ENCODE assay signal across 16 cellular contexts in genomic region chr4:76755756-76756155, GRCh38.
DNase-seq lines count a peak whose midpoint lies in the region; ATAC-seq and TF ChIP-seq lines count a peak whose summit lies in the region.
"Had no signal": no experiment of that assay in that cellular context is flagged by ENCODE, and none has a peak within 500 bp of the region (broad histone marks: within the 10 kb centered on the region; RNA-seq: fewer than 3 reads in every experiment).

No MANE protein-coding gene starts in this region.

- no peak overlapping the region for H3K9ac ChIP-seq in fibroblast of lung (ENCODE audit: insufficient read depth, low read length)
- H3K9ac ChIP-seq: KMS-11 had no signal

- H4K20me1 ChIP-seq in fibroblast of lung (ENCODE audit: control insufficient read depth, extremely low read depth, insufficient read depth, low read length) = no peaks in the 10 kb centered on the region

- H3K27ac ChIP-seq in fibroblast of lung (ENCODE audit: insufficient read depth, low read length) = peak overlapping the region; percentile 96
- H3K27ac ChIP-seq: C4-2B, KMS-11 had no signal

- H2AFZ ChIP-seq in fibroblast of lung (ENCODE audit: low read length) = no peak overlapping the region

- ATAC-seq in GM21737 (IDR thresholded peaks at IDR 0.05; ENCODE audit: unreplicated experiment) = no peak
- no peak for ATAC-seq in activated naive CD8-positive, alpha-beta T cell treated with anti-CD3 and anti-CD28 coated beads, Interleukin-2, amount 50 U/mL, for 24 hours

- no peak overlapping the region for H3K4me3 Mint-ChIP-seq in progenitor cell of endocrine pancreas (ENCODE audit: low read depth)
- no peak overlapping the region for H3K4me3 Mint-ChIP-seq in activated CD4-positive, alpha-beta memory T cell treated with anti-CD3 and anti-CD28 coated beads, Interleukin-2, amount 10 ng/mL, durations not matched to agents 7 days and 5 days
- H3K4me3 Mint-ChIP-seq in activated naive CD8-positive, alpha-beta T cell treated with anti-CD3 and anti-CD28 coated beads, Interleukin-2, amount 50 U/mL, for 24 hours = no peak overlapping the region

- no peak overlapping the region for H3K4me2 ChIP-seq in fibroblast of lung (ENCODE audit: extremely low read depth, insufficient read depth, low read length)
- H3K4me2 ChIP-seq: KMS-11 had no signal

- peak overlapping the region; percentile 59 for H3K27ac Mint-ChIP-seq in progenitor cell of endocrine pancreas
- H3K27ac Mint-ChIP-seq in activated CD4-positive, alpha-beta memory T cell treated with anti-CD3 and anti-CD28 coated beads, Interleukin-2, amount 10 ng/mL, durations not matched to agents 7 days and 5 days = no peak overlapping the region
- H3K27ac Mint-ChIP-seq in activated naive CD8-positive, alpha-beta T cell treated with anti-CD3 and anti-CD28 coated beads, Interleukin-2, amount 50 U/mL, for 24 hours = no peak overlapping the region

- DNase-seq in EH (ENCODE audit: low read depth) (peak; percentile 61), amniotic epithelial cell (ENCODE audit: low read depth) (peak; percentile 11), fibroblast of lung (ENCODE audit: low read depth in 2 of 2) (peak in 1 of 2 donors; percentile 57), progenitor cell of endocrine pancreas (ENCODE audit: low spot score, unreplicated experiment) (no peak)
- DNase-seq in activated CD4-positive, alpha-beta memory T cell treated with anti-CD3 and anti-CD28 coated beads, Interleukin-2, amount 10 ng/mL, durations not matched to agents 7 days and 5 days = no peak
- no peak for DNase-seq in activated naive CD8-positive, alpha-beta T cell treated with anti-CD3 and anti-CD28 coated beads, Interleukin-2, amount 50 U/mL, for 24 hours
- DNase-seq in activated CD8-positive, alpha-beta memory T cell treated with anti-CD3 and anti-CD28 coated beads, Interleukin-2, amount 50 U/mL, for 4 hours = no peak
- DNase-seq: HCEC 1CT, NCI-H1417, NCI-H2029, NCI-H2171 treated with DMSO at 0.1 percent for 48 hours, NCI-H774, SHP77 had no signal

- H3K9me3 Mint-ChIP-seq in progenitor cell of endocrine pancreas (ENCODE audit: low read depth) = peaks cover 6% of the 10 kb centered on the region
- H3K9me3 Mint-ChIP-seq in activated CD4-positive, alpha-beta memory T cell treated with anti-CD3 and anti-CD28 coated beads, Interleukin-2, amount 10 ng/mL, durations not matched to agents 7 days and 5 days = no peaks in the 10 kb centered on the region
- peaks cover 8% of the 10 kb centered on the region for H3K9me3 Mint-ChIP-seq in activated naive CD8-positive, alpha-beta T cell treated with anti-CD3 and anti-CD28 coated beads, Interleukin-2, amount 50 U/mL, for 24 hours

- H3K4me1 Mint-ChIP-seq in progenitor cell of endocrine pancreas (ENCODE audit: low read depth) = no peaks in the 10 kb centered on the region
- peaks cover 8% of the 10 kb centered on the region for H3K4me1 Mint-ChIP-seq in activated CD4-positive, alpha-beta memory T cell treated with anti-CD3 and anti-CD28 coated beads, Interleukin-2, amount 10 ng/mL, durations not matched to agents 7 days and 5 days
- peaks cover 11% of the 10 kb centered on the region for H3K4me1 Mint-ChIP-seq in activated naive CD8-positive, alpha-beta T cell treated with anti-CD3 and anti-CD28 coated beads, Interleukin-2, amount 50 U/mL, for 24 hours

- H3K27me3 ChIP-seq in fibroblast of lung (ENCODE audit: control insufficient read depth, insufficient read depth, low read length) = no peaks in the 10 kb centered on the region

- H3K36me3 Mint-ChIP-seq in progenitor cell of endocrine pancreas (ENCODE audit: insufficient read depth) = peaks cover 34% of the 10 kb centered on the region
- no peaks in the 10 kb centered on the region for H3K36me3 Mint-ChIP-seq in activated CD4-positive, alpha-beta memory T cell treated with anti-CD3 and anti-CD28 coated beads, Interleukin-2, amount 10 ng/mL, durations not matched to agents 7 days and 5 days (ENCODE audit: low read depth)
- no peaks in the 10 kb centered on the region for H3K36me3 Mint-ChIP-seq in activated naive CD8-positive, alpha-beta T cell treated with anti-CD3 and anti-CD28 coated beads, Interleukin-2, amount 50 U/mL, for 24 hours (ENCODE audit: low read depth)

- H3K4me3 ChIP-seq in fibroblast of lung (replicated peaks in 1 of 4; ENCODE audit: control extremely low read depth in 1 of 4, insufficient read depth in 1 of 4, low read depth in 3 of 4, low read length in 4 of 4) = no peak overlapping the region

- no peaks in the 10 kb centered on the region for H3K79me2 ChIP-seq in fibroblast of lung (ENCODE audit: control insufficient read depth, insufficient read depth, low read length)

- H3K27me3 Mint-ChIP-seq in progenitor cell of endocrine pancreas = no peaks in the 10 kb centered on the region
- H3K27me3 Mint-ChIP-seq in activated CD4-positive, alpha-beta memory T cell treated with anti-CD3 and anti-CD28 coated beads, Interleukin-2, amount 10 ng/mL, durations not matched to agents 7 days and 5 days = peaks cover 29% of the 10 kb centered on the region
- peaks cover 11% of the 10 kb centered on the region for H3K27me3 Mint-ChIP-seq in activated naive CD8-positive, alpha-beta T cell treated with anti-CD3 and anti-CD28 coated beads, Interleukin-2, amount 50 U/mL, for 24 hours

- peaks cover 43% of the 10 kb centered on the region for H3K4me1 ChIP-seq in fibroblast of lung (ENCODE audit: control insufficient read depth, extremely low read depth, insufficient read depth, low read length)

- TF ChIP-seq CTCF in fibroblast of lung (conservative IDR thresholded peaks at IDR 0.05 in 1 of 2, IDR thresholded peaks at IDR 0.05 in 1 of 2; ENCODE audit: low read depth in 1 of 2, low read length in 2 of 2) = no peak
- no peak for TF ChIP-seq CTCF in progenitor cell of endocrine pancreas (IDR thresholded peaks at IDR 0.05; ENCODE audit: unreplicated experiment)

- H3K36me3 ChIP-seq in fibroblast of lung (ENCODE audit: control insufficient read depth, insufficient read depth, low read length) = peaks cover 14% of the 10 kb centered on the region

- CTCF ChIA-PET in activated CD4-positive, alpha-beta memory T cell treated with anti-CD3 and anti-CD28 coated beads, Interleukin-2, amount 10 ng/mL, durations not matched to agents 7 days and 5 days (lab: Charles Lee) = interaction anchor here (1.1 kb wide), 1 partner anchor 10 kb away, joined by 3 read pairs; no protein-coding TSS in a partner anchor

- H3K9me3 ChIP-seq in fibroblast of lung (ENCODE audit: control insufficient read depth, insufficient read depth, low read depth, low read length) = no peaks in the 10 kb centered on the region

- POLR2A ChIA-PET in activated CD4-positive, alpha-beta memory T cell treated with anti-CD3 and anti-CD28 coated beads, Interleukin-2, amount 10 ng/mL, durations not matched to agents 7 days and 5 days (lab: Charles Lee) = no interaction called here

Comparison
In these comparisons a context has a peak if more than half of its experiments do, and no peak if none do; other contexts are left out.
1. DNase-seq: peak in EH (single experiment) and amniotic epithelial cell (single experiment); none in progenitor cell of endocrine pancreas (single experiment), activated CD4-positive, alpha-beta memory T cell treated with anti-CD3 and anti-CD28 coated beads, Interleukin-2, amount 10 ng/mL, durations not matched to agents 7 days and 5 days (single experiment), activated naive CD8-positive, alpha-beta T cell treated with anti-CD3 and anti-CD28 coated beads, Interleukin-2, amount 50 U/mL, for 24 hours (single experiment) and activated CD8-positive, alpha-beta memory T cell treated with anti-CD3 and anti-CD28 coated beads, Interleukin-2, amount 50 U/mL, for 4 hours (single experiment).